In genomic region chr16:21684199-21684598, GRCh38 we compare ENCODE assay signal across 9 cellular contexts. TPM values are rescaled to one million over a fixed set of nuclear protein-coding genes. Genes with fewer than 3 reads are reported as not detected.
DNase-seq lines count a peak whose midpoint lies in the region; ATAC-seq and TF ChIP-seq lines count a peak whose summit lies in the region.
"Had no signal": no experiment of that assay in that cellular context is flagged by ENCODE, and none has a peak within 500 bp of the region (broad histone marks: within the 10 kb centered on the region; RNA-seq: fewer than 3 reads in every experiment).

No MANE protein-coding gene starts in this region.

- H4K20me1 ChIP-seq in HCT116 (ENCODE audit: insufficient read depth) = no peaks in the 10 kb centered on the region

- no peaks in the 10 kb centered on the region for H3K4me1 Mint-ChIP-seq in CD4-positive, alpha-beta memory T cell
- H3K4me1 Mint-ChIP-seq in activated CD8-positive, alpha-beta T cell treated with anti-CD3 and anti-CD28 coated beads, Interleukin-2, amount 10 ng/mL, durations not matched to agents 7 days and 5 days (ENCODE audit: low read depth) = no peaks in the 10 kb centered on the region

- POLR2A ChIA-PET in CD4-positive, alpha-beta memory T cell (lab: Charles Lee; ENCODE audit: partially characterized antibody) = interaction anchor here (0.7 to 1.4 kb wide), 2 partner anchors 27 to 74 kb away, joined by 3 read pairs; no protein-coding TSS in a partner anchor
- POLR2A ChIA-PET in HCT116 (lab: Charles Lee) = no interaction called here
- POLR2A ChIA-PET in activated CD8-positive, alpha-beta T cell treated with anti-CD3 and anti-CD28 coated beads, Interleukin-2, amount 10 ng/mL, durations not matched to agents 7 days and 5 days (lab: Charles Lee) = no interaction called here

- TF ChIP-seq CTCF in HCT116 (IDR thresholded peaks at IDR 0.05 in 2 of 3, conservative IDR thresholded peaks at IDR 0.05 in 1 of 3; ENCODE audit: borderline replicate concordance in 1 of 3, insufficient read depth in 1 of 3, low read depth in 2 of 3, low read length in 2 of 3) (peak; percentile 8 to 60 (median 59); a peak in 4 of 6 replicates), lower lobe of right lung (IDR thresholded peaks at IDR 0.05) (peak; percentile 40)

- H3K4me1 ChIP-seq in CD4-positive, alpha-beta memory T cell (ENCODE audit: insufficient read depth, low read length) = no peaks in the 10 kb centered on the region
- H3K4me1 ChIP-seq in HCT116 (ENCODE audit: control insufficient read depth in 1 of 2, insufficient read depth in 2 of 2, low read length in 2 of 2) (no peaks in the 10 kb centered on the region), lower lobe of right lung (no peaks in the 10 kb centered on the region)

- H3K79me2 ChIP-seq in HCT116 (ENCODE audit: insufficient read depth, low read length) = no peaks in the 10 kb centered on the region

- CTCF ChIA-PET in CD4-positive, alpha-beta memory T cell (lab: Charles Lee; ENCODE audit: partially characterized antibody) = interaction anchor here (0.9 to 3.9 kb wide), 3 partner anchors 20 to 36 kb away, joined by 3 to 22 read pairs (median 3); partner anchors contain the start of gene OTOA
- CTCF ChIA-PET in HCT116 (lab: Charles Lee) = no interaction called here
- CTCF ChIA-PET in activated CD8-positive, alpha-beta T cell treated with anti-CD3 and anti-CD28 coated beads, Interleukin-2, amount 10 ng/mL, durations not matched to agents 7 days and 5 days (lab: Charles Lee) = interaction anchor here (1.0 to 1.8 kb wide), 6 partner anchors 12 to 44 kb away, joined by 3 to 5 read pairs (median 4); no protein-coding TSS in a partner anchor

- peak in 4 of 5 donors; percentile 6 to 23 (median 12) for DNase-seq in CD4-positive, alpha-beta memory T cell
- DNase-seq in HCT116 (ENCODE audit: low read depth, low spot score) (peak; percentile 4), lower lobe of right lung (no peak), 8988T (no peak), dedifferentiated amniotic fluid mesenchymal stem cell (ENCODE audit: extremely low spot score) (no peak)
- peak; percentile 32 for DNase-seq in activated CD8-positive, alpha-beta T cell treated with anti-CD3 and anti-CD28 coated beads, Interleukin-2, amount 10 ng/mL, durations not matched to agents 7 days and 5 days

- no peak overlapping the region for H3K9ac ChIP-seq in HCT116 (ENCODE audit: low read length)

- RAD21 ChIA-PET in HCT116 (lab: Charles Lee; ENCODE audit: low non-redundant PET in 1 of 2, low total read pairs in 2 of 2, uncharacterized antibody in 2 of 2, unreplicated experiment in 2 of 2) = no interaction called here

- H3K4me2 ChIP-seq in HCT116 (ENCODE audit: low read length) = no peak overlapping the region

- peak; percentile 44; the same call in 1 of the 2 replicates for ATAC-seq in HCT116
- no peak for ATAC-seq in activated CD8-positive, alpha-beta T cell treated with anti-CD3 and anti-CD28 coated beads, Interleukin-2, amount 10 ng/mL, durations not matched to agents 7 days and 5 days
- no peak for ATAC-seq in lower lobe of right lung
- ATAC-seq in GM19324 (IDR thresholded peaks at IDR 0.05; ENCODE audit: low FRiP score, unreplicated experiment) = no peak
- no peak for ATAC-seq in GM18498 (IDR thresholded peaks at IDR 0.05; ENCODE audit: unreplicated experiment)

- peaks cover 0 to 10% (median 0%) of the 10 kb centered on the region in 8 donors for H3K9me3 Mint-ChIP-seq in CD4-positive, alpha-beta memory T cell
- no peaks in the 10 kb centered on the region for H3K9me3 Mint-ChIP-seq in activated CD8-positive, alpha-beta T cell treated with anti-CD3 and anti-CD28 coated beads, Interleukin-2, amount 10 ng/mL, durations not matched to agents 7 days and 5 days (ENCODE audit: insufficient read depth)

- no peaks in the 10 kb centered on the region for H3K9me3 ChIP-seq in CD4-positive, alpha-beta memory T cell (ENCODE audit: control insufficient read depth in 1 of 2, low read length in 2 of 2)
- no peaks in the 10 kb centered on the region for H3K9me3 ChIP-seq in HCT116 (ENCODE audit: control insufficient read depth in 1 of 2, insufficient read depth in 1 of 2, low read depth in 1 of 2, low read length in 2 of 2)
- H3K9me3 ChIP-seq in lower lobe of right lung = no peaks in the 10 kb centered on the region

- H3K36me3 Mint-ChIP-seq in CD4-positive, alpha-beta memory T cell = no peaks in the 10 kb centered on the region
- no peaks in the 10 kb centered on the region for H3K36me3 Mint-ChIP-seq in activated CD8-positive, alpha-beta T cell treated with anti-CD3 and anti-CD28 coated beads, Interleukin-2, amount 10 ng/mL, durations not matched to agents 7 days and 5 days (ENCODE audit: low read depth)

- no peak overlapping the region for H3K27ac Mint-ChIP-seq in CD4-positive, alpha-beta memory T cell
- H3K27ac Mint-ChIP-seq in activated CD8-positive, alpha-beta T cell treated with anti-CD3 and anti-CD28 coated beads, Interleukin-2, amount 10 ng/mL, durations not matched to agents 7 days and 5 days = no peak overlapping the region

- BruUV-seq in HCT116 (replicated peaks; lab: Mats Ljungman, UMichigan) = no TSS peak

- no peak overlapping the region for H3K4me3 Mint-ChIP-seq in CD4-positive, alpha-beta memory T cell
- H3K4me3 Mint-ChIP-seq in activated CD8-positive, alpha-beta T cell treated with anti-CD3 and anti-CD28 coated beads, Interleukin-2, amount 10 ng/mL, durations not matched to agents 7 days and 5 days = no peak overlapping the region
- H3K4me3 Mint-ChIP-seq: IgD-negative memory B cell had no signal

- H3K36me3 ChIP-seq in CD4-positive, alpha-beta memory T cell (ENCODE audit: insufficient read depth, low read length) = no peaks in the 10 kb centered on the region
- no peaks in the 10 kb centered on the region for H3K36me3 ChIP-seq in HCT116 (ENCODE audit: control insufficient read depth in 1 of 2, insufficient read depth in 2 of 2, low read length in 2 of 2)
- H3K36me3 ChIP-seq in lower lobe of right lung = no peaks in the 10 kb centered on the region

- H3K9me2 ChIP-seq in HCT116 (ENCODE audit: insufficient read depth) = no peaks in the 10 kb centered on the region

- H3K4me3 ChIP-seq in CD4-positive, alpha-beta memory T cell (ENCODE audit: low read length in 2 of 2) = no peak overlapping the region
- no peak overlapping the region for H3K4me3 ChIP-seq in HCT116 (replicated peaks in 1 of 2; ENCODE audit: low read depth in 1 of 2, low read length in 2 of 2)
- H3K4me3 ChIP-seq in lower lobe of right lung = no peak overlapping the region

- no peaks in the 10 kb centered on the region for H3K27me3 ChIP-seq in CD4-positive, alpha-beta memory T cell (ENCODE audit: insufficient read depth, low read length)
- H3K27me3 ChIP-seq in HCT116 (ENCODE audit: insufficient read depth, low read length) (no peaks in the 10 kb centered on the region), lower lobe of right lung (ENCODE audit: low read depth) (no peaks in the 10 kb centered on the region)

- H3K27me3 Mint-ChIP-seq in CD4-positive, alpha-beta memory T cell = peaks cover 4 to 6% of the 10 kb centered on the region in 2 donors
- peaks cover 4% of the 10 kb centered on the region for H3K27me3 Mint-ChIP-seq in activated CD8-positive, alpha-beta T cell treated with anti-CD3 and anti-CD28 coated beads, Interleukin-2, amount 10 ng/mL, durations not matched to agents 7 days and 5 days (ENCODE audit: low read depth)

- no peak for TF ChIP-seq POLR2A in HCT116 (IDR thresholded peaks at IDR 0.05; ENCODE audit: borderline replicate concordance, extremely low read depth, insufficient read depth, insufficient read length)

- H2AFZ ChIP-seq in HCT116 (ENCODE audit: low read depth, low read length, poor library complexity, severe bottlenecking) = no peak overlapping the region

- intact Hi-C loops in CD4-positive, alpha-beta memory T cell (cut with micrococcal nuclease) = no loop called here
- intact Hi-C loops in HCT116 (cut with micrococcal nuclease) = no loop called here
- intact Hi-C loops in lower lobe of right lung (cut with DNase I) = no loop called here

- no peak overlapping the region for H3K27ac ChIP-seq in CD4-positive, alpha-beta memory T cell (ENCODE audit: low read depth, low read length)
- no peak overlapping the region for H3K27ac ChIP-seq in HCT116 (ENCODE audit: low read depth, low read length)
- H3K27ac ChIP-seq in lower lobe of right lung = no peak overlapping the region

- no peak for TF ChIP-seq RAD21 in HCT116 (IDR thresholded peaks at IDR 0.05; ENCODE audit: low read depth)

TF ChIP-seq in HCT116, 20 proteins besides CTCF, POLR2A, EP300 and RAD21 (continues in another document):
- no peak for TF ChIP-seq SIN3A (IDR thresholded peaks at IDR 0.05; ENCODE audit: low read depth)
- no peak for TF ChIP-seq ELF1 (IDR thresholded peaks at IDR 0.05; ENCODE audit: borderline replicate concordance, low read depth)
- TF ChIP-seq TCF7L2 (IDR thresholded peaks at IDR 0.05; ENCODE audit: borderline replicate concordance, extremely low read depth, insufficient read depth, insufficient read length) = no peak
- no peak for TF ChIP-seq ZNF274 (IDR thresholded peaks at IDR 0.05; ENCODE audit: low read depth, low read length)
- TF ChIP-seq FOSL1 (IDR thresholded peaks at IDR 0.05; ENCODE audit: low read depth) = no peak
- no peak for TF ChIP-seq SRF (IDR thresholded peaks at IDR 0.05; ENCODE audit: low read depth)
- TF ChIP-seq, protein P1, sequence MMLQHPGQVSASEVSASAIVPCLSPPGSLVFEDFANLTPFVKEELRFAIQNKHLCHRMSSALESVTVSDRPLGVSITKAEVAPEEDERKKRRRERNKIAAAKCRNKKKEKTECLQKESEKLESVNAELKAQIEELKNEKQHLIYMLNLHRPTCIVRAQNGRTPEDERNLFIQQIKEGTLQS (IDR thresholded peaks at IDR 0.05) = no peak
- no peak for TF ChIP-seq CBX3 (IDR thresholded peaks at IDR 0.05; ENCODE audit: low read depth)
- no peak for TF ChIP-seq EZH2phosphoT487 (IDR thresholded peaks at IDR 0.05; ENCODE audit: borderline replicate concordance)
- TF ChIP-seq EGR1 (IDR thresholded peaks at IDR 0.05; ENCODE audit: low read depth) = no peak
- TF ChIP-seq CEBPB (IDR thresholded peaks at IDR 0.05; ENCODE audit: low read depth) = no peak
- no peak for TF ChIP-seq POLR2AphosphoS5 (IDR thresholded peaks at IDR 0.05; ENCODE audit: low read depth, low read length)

RNA-seq across cellular contexts. Expression of gene OTOA, which starts 20.4 kb away (rescaled TPM):
- under 1 TPM; 0.11 to 0.17 TPM for total RNA-seq in CD4-positive, alpha-beta memory T cell
- not detected for polyA plus RNA-seq in CD4-positive, alpha-beta memory T cell
- total RNA-seq in HCT116 (2021; ENCODE audit: unreplicated experiment) (not detected), lower lobe of right lung (0.92 TPM)
- polyA plus RNA-seq in HCT116 (2012) = 0.04 TPM in 1 of 2 replicates, not detected in the other
- not detected for total RNA-seq in activated CD8-positive, alpha-beta T cell treated with anti-CD3 and anti-CD28 coated beads, Interleukin-2, amount 10 ng/mL, durations not matched to agents 7 days and 5 days
- polyA plus RNA-seq: IgD-negative memory B cell had no signal

RNA-seq across cellular contexts. Expression of gene IGSF6, which starts 31.8 kb away (rescaled TPM):
- total RNA-seq in CD4-positive, alpha-beta memory T cell = 1 to 10 TPM; 3.9 to 5.1 TPM
- under 1 TPM; 0.13 to 0.31 TPM for polyA plus RNA-seq in CD4-positive, alpha-beta memory T cell
- total RNA-seq in HCT116 (2021; ENCODE audit: unreplicated experiment) = not detected
- polyA plus RNA-seq in HCT116 (2012) = 0.07 and 0.09 TPM in 2 replicates
- under 1 TPM; 0.24 to 0.34 TPM for total RNA-seq in activated CD8-positive, alpha-beta T cell treated with anti-CD3 and anti-CD28 coated beads, Interleukin-2, amount 10 ng/mL, durations not matched to agents 7 days and 5 days
- total RNA-seq in lower lobe of right lung = 103 TPM

Comparison
In these comparisons a context has a peak if more than half of its experiments do, and no peak if none do; other contexts are left out.
1. DNase-seq: peak in CD4-positive, alpha-beta memory T cell (4 of 5), HCT116 (single experiment) and activated CD8-positive, alpha-beta T cell treated with anti-CD3 and anti-CD28 coated beads, Interleukin-2, amount 10 ng/mL, durations not matched to agents 7 days and 5 days (single experiment); none in lower lobe of right lung (single experiment), 8988T (single experiment) and dedifferentiated amniotic fluid mesenchymal stem cell (single experiment).
2. RNA of gene IGSF6, which starts 31.8 kb away (total RNA-seq): 103 TPM in lower lobe of right lung (single experiment); 3.9 to 5.1 TPM in CD4-positive, alpha-beta memory T cell, 0.24 to 0.34 TPM in activated CD8-positive, alpha-beta T cell treated with anti-CD3 and anti-CD28 coated beads, Interleukin-2, amount 10 ng/mL, durations not matched to agents 7 days and 5 days and not detected in HCT116 (single experiment); every median in the first group is over 10 times any median in the second.